Comparison of ENCODE assay signal across 10 cellular contexts in genomic region chr12:68180792-68181744, GRCh38. TPM values are rescaled to one million over a fixed set of nuclear protein-coding genes. Genes with fewer than 3 reads are reported as not detected.
DNase-seq lines count a peak whose midpoint lies in the region; ATAC-seq, FAIRE-seq and TF ChIP-seq lines count a peak whose summit lies in the region.
"Had no signal": no experiment of that assay in that cellular context is flagged by ENCODE, and none has a peak within 500 bp of the region (broad histone marks: within the 10 kb centered on the region; RNA-seq: fewer than 3 reads in every experiment).

No MANE protein-coding gene starts in this region.

- H3K4me1 ChIP-seq in pancreas: no peaks in the 10 kb centered on the region
- no peaks in the 10 kb centered on the region for H3K4me1 ChIP-seq in PC-3 (ENCODE audit: insufficient read depth, low read length)

- peak; percentile 74 for ATAC-seq in HG03354 (IDR thresholded peaks at IDR 0.05; ENCODE audit: poor library complexity, severe bottlenecking, unreplicated experiment)
- ATAC-seq in activated T-cell treated with anti-CD3 and anti-CD28 coated beads, Interleukin-2, amount 50 U/mL, for 4 hours: peak; percentile 85 to 91
- peak; percentile 65 to 92 (median 74) for ATAC-seq in pancreas
- no peak for ATAC-seq in HG02763 (IDR thresholded peaks at IDR 0.05; ENCODE audit: unreplicated experiment)
- no peak for ATAC-seq in PC-3

- H3K9me3 ChIP-seq in pancreas: no peaks in the 10 kb centered on the region
- no peaks in the 10 kb centered on the region for H3K9me3 ChIP-seq in PC-3 (ENCODE audit: low read length)

- H3K27me3 ChIP-seq in pancreas: no peaks in the 10 kb centered on the region
- H3K27me3 ChIP-seq in PC-3 (ENCODE audit: low read length): peaks cover 27% of the 10 kb centered on the region

- no peak overlapping the region for H3K4me2 ChIP-seq in PC-3 (ENCODE audit: low read length)

- no peaks in the 10 kb centered on the region for H3K36me3 Mint-ChIP-seq in activated T-cell treated with anti-CD3 and anti-CD28 coated beads, Interleukin-2, amount 50 U/mL, for 4 hours (ENCODE audit: insufficient read depth)

- no peaks in the 10 kb centered on the region for H3K36me3 ChIP-seq in pancreas
- no peaks in the 10 kb centered on the region for H3K36me3 ChIP-seq in PC-3 (ENCODE audit: low read depth, low read length)

- no peaks in the 10 kb centered on the region for H4K20me1 ChIP-seq in PC-3 (ENCODE audit: low read length)

- no TSS peak for BruUV-seq in PC-3 (replicated peaks; lab: Mats Ljungman, UMichigan)

- no peak overlapping the region for H3K9ac ChIP-seq in PC-3 (ENCODE audit: low read length)

- TF ChIP-seq CTCF in pancreas (IDR thresholded peaks at IDR 0.05) (no peak), PC-3 (conservative IDR thresholded peaks at IDR 0.05; ENCODE audit: low read depth, low read length) (no peak)

- intact Hi-C loops in pancreas (cut with DNase I): no loop called here
- intact Hi-C loops in PC-3 (cut with micrococcal nuclease): no loop called here

- no peak overlapping the region for H3K4me3 Mint-ChIP-seq in activated T-cell treated with anti-CD3 and anti-CD28 coated beads, Interleukin-2, amount 50 U/mL, for 4 hours

- H3K27me3 Mint-ChIP-seq in activated T-cell treated with anti-CD3 and anti-CD28 coated beads, Interleukin-2, amount 50 U/mL, for 4 hours (ENCODE audit: low read depth): no peaks in the 10 kb centered on the region

- no peaks in the 10 kb centered on the region for H3K79me2 ChIP-seq in PC-3 (ENCODE audit: low read length)

- no peak overlapping the region for H3K27ac ChIP-seq in pancreas
- H3K27ac ChIP-seq in PC-3 (ENCODE audit: low read length): no peak overlapping the region

- CTCF ChIA-PET in PC-3 (lab: Charles Lee): no interaction called here

- peaks cover 53% of the 10 kb centered on the region for H3K4me1 Mint-ChIP-seq in activated T-cell treated with anti-CD3 and anti-CD28 coated beads, Interleukin-2, amount 50 U/mL, for 4 hours (ENCODE audit: low read depth)

- POLR2A ChIA-PET in PC-3 (lab: Charles Lee; ENCODE audit: unreplicated experiment): interaction anchor here (0.6 kb wide), 1 partner anchor 405 kb away, joined by 5 read pairs; no protein-coding TSS in a partner anchor

- no peak for FAIRE-seq in pancreas (lab: Jason Lieb, UNC)

- no peaks in the 10 kb centered on the region for H3K9me3 Mint-ChIP-seq in activated T-cell treated with anti-CD3 and anti-CD28 coated beads, Interleukin-2, amount 50 U/mL, for 4 hours

- WGBS in pancreas, 2 donors: 38 to 41% methylated on average over 3 of the region's 3 CpGs

- peak; percentile 42 for DNase-seq in NK-92 treated with Interleukin-12 subunit alpha and Interleukin-12 subunit beta, amount 100 ng/mL, for 24 hours (lab: John Stamatoyannopoulos, UW)
- DNase-seq in NK-92 (lab: John Stamatoyannopoulos, UW; ENCODE audit: unreplicated experiment) (no peak), pancreas (no peak), cerebellum (ENCODE audit: low spot score) (no peak), PC-3 (no peak)
- DNase-seq in activated T-cell treated with anti-CD3 and anti-CD28 coated beads, Interleukin-2, amount 50 U/mL, for 4 hours: peak; percentile 17
- DNase-seq: islet precursor cell had no signal

- no peak overlapping the region for H3K4me3 ChIP-seq in pancreas
- H3K4me3 ChIP-seq in PC-3 (ENCODE audit: low read length): no peak overlapping the region

- no peaks in the 10 kb centered on the region for H3K9me2 ChIP-seq in PC-3 (replicated peaks; ENCODE audit: low read length)

- no peak overlapping the region for H2AFZ ChIP-seq in PC-3 (ENCODE audit: low read length)

- no peaks in the 10 kb centered on the region for H3F3A ChIP-seq in PC-3 (ENCODE audit: low read length, unreplicated experiment)

RNA-seq across cellular contexts. Expression of gene IFNG, which starts 21.5 kb away (rescaled TPM):
- total RNA-seq in activated T-cell treated with anti-CD3 and anti-CD28 coated beads, Interleukin-2, amount 50 U/mL, for 4 hours: 100 to 1,000 TPM in 2 of 3 donors, 10 to 100 TPM in 1; 61.8 to 920 (median 807) TPM
- under 1 TPM in 1 of 6 donors, not detected in 5; 0.38 TPM for total RNA-seq in pancreas
- not detected for polyA plus RNA-seq in pancreas
- total RNA-seq in cerebellum: not detected
- not detected in 2 replicates for total RNA-seq in PC-3 (2014; rRNA removed)
- polyA plus RNA-seq: AG04450 had no signal

RNA-seq across cellular contexts. Expression of gene IL26, which starts 44.5 kb away (rescaled TPM):
- total RNA-seq in activated T-cell treated with anti-CD3 and anti-CD28 coated beads, Interleukin-2, amount 50 U/mL, for 4 hours: 1 to 10 TPM in 1 of 3 donors, under 1 TPM in 2; 0.28 to 2.6 (median 0.84) TPM
- total RNA-seq in pancreas (not detected), cerebellum (not detected), PC-3 (2014; rRNA removed) (not detected in 2 replicates)
- not detected for polyA plus RNA-seq in pancreas
- polyA plus RNA-seq: AG04450 had no signal

Comparison
In these comparisons a context has a peak if more than half of its experiments do, and no peak if none do; other contexts are left out.
1. DNase-seq: peak in NK-92 treated with Interleukin-12 subunit alpha and Interleukin-12 subunit beta, amount 100 ng/mL, for 24 hours (single experiment) and activated T-cell treated with anti-CD3 and anti-CD28 coated beads, Interleukin-2, amount 50 U/mL, for 4 hours (single experiment); none in NK-92 (single experiment), pancreas (0 of 6), cerebellum (single experiment) and PC-3 (single experiment).
2. ATAC-seq: peak in HG03354 (single experiment), activated T-cell treated with anti-CD3 and anti-CD28 coated beads, Interleukin-2, amount 50 U/mL, for 4 hours (2 of 2) and pancreas (4 of 4); none in HG02763 (single experiment) and PC-3 (single experiment).
3. RNA of gene IFNG, which starts 21.5 kb away (total RNA-seq): 61.8 to 920 TPM in activated T-cell treated with anti-CD3 and anti-CD28 coated beads, Interleukin-2, amount 50 U/mL, for 4 hours; 0.38 TPM in pancreas, not detected in cerebellum (single experiment) and not detected in PC-3; every median in the first group is over 10 times any median in the second.